ENCODE assay signal across 22 cellular contexts in the genomic region with DNA sequence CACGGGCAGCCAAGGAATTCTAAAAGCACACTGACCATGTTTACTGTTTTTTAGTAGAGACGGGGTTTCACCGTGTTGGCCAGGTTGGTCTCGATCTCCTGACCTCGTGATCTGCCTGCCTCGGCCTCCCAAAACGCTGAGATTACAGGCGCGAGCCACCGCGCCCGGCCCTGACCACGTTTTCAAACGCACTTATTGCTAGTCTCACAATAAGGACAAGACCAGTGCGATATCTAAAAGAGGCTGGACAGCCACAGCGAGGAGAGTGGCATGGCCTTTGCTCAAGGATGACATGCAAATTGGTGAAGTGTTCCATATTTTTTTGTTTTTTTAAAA. TPM values are rescaled to one million over a fixed set of nuclear protein-coding genes. Genes with fewer than 3 reads are reported as not detected.
DNase-seq lines count a peak whose midpoint lies in the region; ATAC-seq and TF ChIP-seq lines count a peak whose summit lies in the region.
"Had no signal": no experiment of that assay in that cellular context is flagged by ENCODE, and none has a peak within 500 bp of the region (broad histone marks: within the 10 kb centered on the region; RNA-seq: fewer than 3 reads in every experiment).

No MANE protein-coding gene starts in this region.

- peaks cover 3% of the 10 kb centered on the region for H3K79me1 ChIP-seq in mesenchymal stem cell (replicated peaks; ENCODE audit: low read length, poor library complexity, severe bottlenecking)

- CTCF ChIA-PET in activated CD4-positive, alpha-beta T cell treated with anti-CD3 and anti-CD28 coated beads, Interleukin-2, amount 10 ng/mL, durations not matched to agents 7 days and 5 days (lab: Charles Lee): no interaction called here

- H2BK120ac ChIP-seq in mesenchymal stem cell (ENCODE audit: low read depth, low read length): no peak overlapping the region

- H3K36me3 Mint-ChIP-seq in activated T-cell treated with anti-CD3 and anti-CD28 coated beads, Interleukin-2, amount 50 U/mL, for 24 hours (ENCODE audit: low read depth): peaks cover 85% of the 10 kb centered on the region
- peaks cover 5 to 12% of the 10 kb centered on the region in 2 donors for H3K36me3 Mint-ChIP-seq in activated T-cell treated with anti-CD3 and anti-CD28 coated beads, Interleukin-2, amount 50 U/mL, for 72 hours (ENCODE audit: insufficient read depth in 2 of 2)
- H3K36me3 Mint-ChIP-seq in stimulated activated effector memory CD8-positive, alpha-beta T cell treated with anti-CD3 and anti-CD28 coated beads, Interleukin-12 subunit alpha, Interleukin-12 subunit beta, amount 100 ng/mL, for 72 hours: peaks cover 100% of the 10 kb centered on the region
- H3K36me3 Mint-ChIP-seq in activated CD4-positive, alpha-beta T cell treated with anti-CD3 and anti-CD28 coated beads, Interleukin-2, amount 10 ng/mL, durations not matched to agents 7 days and 5 days (ENCODE audit: low read depth): peaks cover 57% of the 10 kb centered on the region

- H4K91ac ChIP-seq in mesenchymal stem cell (ENCODE audit: low read length): no peak overlapping the region

- H3K4me1 ChIP-seq in mesenchymal stem cell (ENCODE audit: control insufficient read depth, insufficient read depth, low read depth, low read length): peaks cover 10% of the 10 kb centered on the region
- peaks cover 18% of the 10 kb centered on the region for H3K4me1 ChIP-seq in foreskin keratinocyte

- TF ChIP-seq CTCF in brain microvascular endothelial cell (IDR thresholded peaks at IDR 0.05; ENCODE audit: low read depth, low read length, missing control alignments): no peak
- TF ChIP-seq CTCF in foreskin keratinocyte (conservative IDR thresholded peaks at IDR 0.05): no peak

- no peak overlapping the region for H2BK12ac ChIP-seq in mesenchymal stem cell (ENCODE audit: low read length in 2 of 2)

- H3K23ac ChIP-seq in mesenchymal stem cell (ENCODE audit: low read length in 2 of 2): no peak overlapping the region

- H3K4ac ChIP-seq in mesenchymal stem cell (ENCODE audit: low read depth in 1 of 2, low read length in 2 of 2): no peak overlapping the region

- H3K4me3 Mint-ChIP-seq in activated T-cell treated with anti-CD3 and anti-CD28 coated beads, Interleukin-2, amount 50 U/mL, for 24 hours: no peak overlapping the region
- no peak overlapping the region for H3K4me3 Mint-ChIP-seq in activated T-cell treated with anti-CD3 and anti-CD28 coated beads, Interleukin-2, amount 50 U/mL, for 72 hours
- no peak overlapping the region for H3K4me3 Mint-ChIP-seq in stimulated activated effector memory CD8-positive, alpha-beta T cell treated with anti-CD3 and anti-CD28 coated beads, Interleukin-12 subunit alpha, Interleukin-12 subunit beta, amount 100 ng/mL, for 72 hours
- no peak overlapping the region for H3K4me3 Mint-ChIP-seq in activated CD4-positive, alpha-beta T cell treated with anti-CD3 and anti-CD28 coated beads, Interleukin-2, amount 10 ng/mL, durations not matched to agents 7 days and 5 days
- H3K4me3 Mint-ChIP-seq: CD8-positive, alpha-beta T cell had no signal

- H3K9me3 ChIP-seq in mesenchymal stem cell (ENCODE audit: control insufficient read depth, low read length): no peaks in the 10 kb centered on the region

- 98% methylated on average over 16 of the region's 16 CpGs for WGBS in mesenchymal stem cell

- H4K8ac ChIP-seq in mesenchymal stem cell (ENCODE audit: low read length): no peak overlapping the region

- no peaks in the 10 kb centered on the region for H3K4me1 Mint-ChIP-seq in activated T-cell treated with anti-CD3 and anti-CD28 coated beads, Interleukin-2, amount 50 U/mL, for 24 hours (ENCODE audit: low read depth)
- no peaks in the 10 kb centered on the region for H3K4me1 Mint-ChIP-seq in activated T-cell treated with anti-CD3 and anti-CD28 coated beads, Interleukin-2, amount 50 U/mL, for 72 hours (ENCODE audit: low read depth)
- H3K4me1 Mint-ChIP-seq in stimulated activated effector memory CD8-positive, alpha-beta T cell treated with anti-CD3 and anti-CD28 coated beads, Interleukin-12 subunit alpha, Interleukin-12 subunit beta, amount 100 ng/mL, for 72 hours: no peaks in the 10 kb centered on the region
- no peaks in the 10 kb centered on the region for H3K4me1 Mint-ChIP-seq in activated CD4-positive, alpha-beta T cell treated with anti-CD3 and anti-CD28 coated beads, Interleukin-2, amount 10 ng/mL, durations not matched to agents 7 days and 5 days

- no peak overlapping the region for H2BK15ac ChIP-seq in mesenchymal stem cell (ENCODE audit: low read depth, poor library complexity, severe bottlenecking)

- H3K9ac ChIP-seq in mesenchymal stem cell (ENCODE audit: low read length): peak overlapping the region; percentile 71

- no peak overlapping the region for H3K4me2 ChIP-seq in mesenchymal stem cell (ENCODE audit: low read length, poor library complexity, severe bottlenecking)
- H3K4me2 ChIP-seq: PC-9 had no signal

- no peak for DNase-seq in activated T-cell treated with anti-CD3 and anti-CD28 coated beads, Interleukin-2, amount 50 U/mL, for 24 hours
- DNase-seq in activated T-cell treated with anti-CD3 and anti-CD28 coated beads, Interleukin-2, amount 50 U/mL, for 72 hours: no peak
- DNase-seq in brain microvascular endothelial cell (no peak), mesenchymal stem cell (no peak), COLO668 (lab: John Stamatoyannopoulos, UW; ENCODE audit: unreplicated experiment) (no peak), foreskin keratinocyte (no peak)
- no peak for DNase-seq in stimulated activated effector memory CD8-positive, alpha-beta T cell treated with anti-CD3 and anti-CD28 coated beads, Interleukin-12 subunit alpha, Interleukin-12 subunit beta, amount 100 ng/mL, for 72 hours (ENCODE audit: low spot score in 2 of 2)
- DNase-seq in activated CD4-positive, alpha-beta T cell treated with anti-CD3 and anti-CD28 coated beads, Interleukin-2, amount 10 ng/mL, durations not matched to agents 7 days and 5 days: no peak
- DNase-seq: AML-193; C1 segment of cervical spinal cord; CD8-positive, alpha-beta T cell; DMS53; GDM1; MM.1S; NCI-H1092; NCI-H1436; NCI-H1930; RPMI8226 had no signal

- H3K27ac Mint-ChIP-seq in activated T-cell treated with anti-CD3 and anti-CD28 coated beads, Interleukin-2, amount 50 U/mL, for 24 hours: peak overlapping the region; percentile 18
- H3K27ac Mint-ChIP-seq in activated T-cell treated with anti-CD3 and anti-CD28 coated beads, Interleukin-2, amount 50 U/mL, for 72 hours: no peak overlapping the region
- peak overlapping the region; percentile 29 for H3K27ac Mint-ChIP-seq in stimulated activated effector memory CD8-positive, alpha-beta T cell treated with anti-CD3 and anti-CD28 coated beads, Interleukin-12 subunit alpha, Interleukin-12 subunit beta, amount 100 ng/mL, for 72 hours
- H3K27ac Mint-ChIP-seq in activated CD4-positive, alpha-beta T cell treated with anti-CD3 and anti-CD28 coated beads, Interleukin-2, amount 10 ng/mL, durations not matched to agents 7 days and 5 days: no peak overlapping the region

- no peak overlapping the region for H3K14ac ChIP-seq in mesenchymal stem cell (ENCODE audit: low read length in 2 of 2)

- ATAC-seq in activated T-cell treated with anti-CD3 and anti-CD28 coated beads, Interleukin-2, amount 50 U/mL, for 72 hours (replicated peaks in 1 of 2): no peak
- no peak for ATAC-seq in stimulated activated effector memory CD8-positive, alpha-beta T cell treated with anti-CD3 and anti-CD28 coated beads, Interleukin-12 subunit alpha, Interleukin-12 subunit beta, amount 100 ng/mL, for 72 hours
- no peak for ATAC-seq in foreskin keratinocyte
- ATAC-seq: CD8-positive, alpha-beta T cell; K562 had no signal

- no peak overlapping the region for H3K18ac ChIP-seq in mesenchymal stem cell (ENCODE audit: low read depth in 1 of 2, low read length in 2 of 2)

- H3K27me3 Mint-ChIP-seq in activated T-cell treated with anti-CD3 and anti-CD28 coated beads, Interleukin-2, amount 50 U/mL, for 24 hours: no peaks in the 10 kb centered on the region
- H3K27me3 Mint-ChIP-seq in activated T-cell treated with anti-CD3 and anti-CD28 coated beads, Interleukin-2, amount 50 U/mL, for 72 hours (ENCODE audit: low read depth): no peaks in the 10 kb centered on the region
- no peaks in the 10 kb centered on the region for H3K27me3 Mint-ChIP-seq in activated CD4-positive, alpha-beta T cell treated with anti-CD3 and anti-CD28 coated beads, Interleukin-2, amount 10 ng/mL, durations not matched to agents 7 days and 5 days

- H3K4me3 ChIP-seq in brain microvascular endothelial cell (ENCODE audit: low read depth, low read length): no peak overlapping the region
- H3K4me3 ChIP-seq in mesenchymal stem cell (ENCODE audit: insufficient read depth in 1 of 2, low read depth in 1 of 2, low read length in 2 of 2): no peak overlapping the region
- H3K4me3 ChIP-seq: K562, PC-9 had no signal

- no peak overlapping the region for H2AFZ ChIP-seq in mesenchymal stem cell (ENCODE audit: low read depth, low read length)
- H2AFZ ChIP-seq: PC-9 had no signal

- no peaks in the 10 kb centered on the region for H3K9me3 Mint-ChIP-seq in activated T-cell treated with anti-CD3 and anti-CD28 coated beads, Interleukin-2, amount 50 U/mL, for 24 hours
- no peaks in the 10 kb centered on the region for H3K9me3 Mint-ChIP-seq in activated T-cell treated with anti-CD3 and anti-CD28 coated beads, Interleukin-2, amount 50 U/mL, for 72 hours
- H3K9me3 Mint-ChIP-seq in stimulated activated effector memory CD8-positive, alpha-beta T cell treated with anti-CD3 and anti-CD28 coated beads, Interleukin-12 subunit alpha, Interleukin-12 subunit beta, amount 100 ng/mL, for 72 hours: no peaks in the 10 kb centered on the region
- H3K9me3 Mint-ChIP-seq in activated CD4-positive, alpha-beta T cell treated with anti-CD3 and anti-CD28 coated beads, Interleukin-2, amount 10 ng/mL, durations not matched to agents 7 days and 5 days: no peaks in the 10 kb centered on the region
- H3K9me3 Mint-ChIP-seq: CD8-positive, alpha-beta T cell had no signal

- H3K27ac ChIP-seq in brain microvascular endothelial cell (peak overlapping the region; percentile 54), mesenchymal stem cell (ENCODE audit: low read length, poor library complexity, severe bottlenecking) (no peak overlapping the region), foreskin keratinocyte (no peak overlapping the region)
- H3K27ac ChIP-seq: 22Rv1, PC-9 had no signal

- in situ Hi-C loops in brain microvascular endothelial cell (cut with HindIII; ENCODE audit: low pct_ligation_motif_present, low sequenced_read_pairs): no loop called here

- peaks cover 51% of the 10 kb centered on the region for H3K36me3 ChIP-seq in brain microvascular endothelial cell (replicated peaks)
- H3K36me3 ChIP-seq in mesenchymal stem cell (ENCODE audit: control insufficient read depth in 1 of 2, insufficient read depth in 2 of 2, low read depth in 1 of 2, low read length in 2 of 2): peaks cover 50 to 75% of the 10 kb centered on the region in 2 experiments

- POLR2A ChIA-PET in activated CD4-positive, alpha-beta T cell treated with anti-CD3 and anti-CD28 coated beads, Interleukin-2, amount 10 ng/mL, durations not matched to agents 7 days and 5 days (lab: Charles Lee): no interaction called here

- H2BK5ac ChIP-seq in mesenchymal stem cell (ENCODE audit: low read depth, low read length, poor library complexity, severe bottlenecking): no peak overlapping the region

- H2AK5ac ChIP-seq in mesenchymal stem cell (ENCODE audit: low read length, severe bottlenecking): no peak overlapping the region

- H3K27me3 ChIP-seq in brain microvascular endothelial cell (replicated peaks) (no peaks in the 10 kb centered on the region), mesenchymal stem cell (ENCODE audit: control insufficient read depth in 1 of 2, insufficient read depth in 1 of 2, low read length in 2 of 2) (no peaks in the 10 kb centered on the region), foreskin keratinocyte (no peaks in the 10 kb centered on the region)

RNA-seq across cellular contexts. Expression of a gene that starts 35.0 kb away (rescaled TPM):
- total RNA-seq in activated T-cell treated with anti-CD3 and anti-CD28 coated beads, Interleukin-2, amount 50 U/mL, for 72 hours: 1 to 10 TPM; 2.1 to 2.4 TPM
- polyA plus RNA-seq in mesenchymal stem cell (2013, experiment 1 of 2): 0.10 TPM
- polyA plus RNA-seq in mesenchymal stem cell (2013, experiment 2 of 2): 0.05 TPM
- total RNA-seq in activated CD4-positive, alpha-beta T cell treated with anti-CD3 and anti-CD28 coated beads, Interleukin-2, amount 10 ng/mL, durations not matched to agents 7 days and 5 days: 1 to 10 TPM; 1.4 to 1.9 TPM
- 0.18 and 0.20 TPM in 2 replicates for total RNA-seq in foreskin keratinocyte
- polyA plus RNA-seq in foreskin keratinocyte: 0.14 and 0.28 TPM in 2 replicates
- total RNA-seq: LHCN-M2 had no signal

Comparison
In these comparisons a context has a peak if more than half of its experiments do, and no peak if none do; other contexts are left out.
1. H3K27ac Mint-ChIP-seq: peak in activated T-cell treated with anti-CD3 and anti-CD28 coated beads, Interleukin-2, amount 50 U/mL, for 24 hours (single experiment) and stimulated activated effector memory CD8-positive, alpha-beta T cell treated with anti-CD3 and anti-CD28 coated beads, Interleukin-12 subunit alpha, Interleukin-12 subunit beta, amount 100 ng/mL, for 72 hours (single experiment); none in activated T-cell treated with anti-CD3 and anti-CD28 coated beads, Interleukin-2, amount 50 U/mL, for 72 hours (single experiment) and activated CD4-positive, alpha-beta T cell treated with anti-CD3 and anti-CD28 coated beads, Interleukin-2, amount 10 ng/mL, durations not matched to agents 7 days and 5 days (single experiment).